Comparison of ENCODE assay signal across 1 cellular context in genomic region chr17:50094753-50095616, GRCh38.
TF ChIP-seq lines count a peak whose summit lies in the region.

Gene PDK2 (plus strand): TSS chr17:50095351. CDS start chr17:50095436, 85 bp downstream.

TF ChIP-seq in HEK293, 187 proteins besides CTCF, POLR2A, EP300 and RAD21 (continued from another document and continues in another):
- TF ChIP-seq ZNF585B (tag by site-specific recombination; IDR thresholded peaks at IDR 0.05) = no peak
- TF ChIP-seq ZNF629 (tag by site-specific recombination; IDR thresholded peaks at IDR 0.05) = peak; percentile 45; the same call in 1 of the 2 replicates
- TF ChIP-seq ZFP69B (tag by site-specific recombination; IDR thresholded peaks at IDR 0.05) = peak; percentile 92
- TF ChIP-seq ZNF121 (tag by site-specific recombination; IDR thresholded peaks at IDR 0.05) = no peak
- 0 out of 2 replicates have a peak, but pooled peaks have one; percentile 13 for TF ChIP-seq ZNF777 (tag by site-specific recombination; IDR thresholded peaks at IDR 0.05; ENCODE audit: borderline replicate concordance)
- TF ChIP-seq ZNF518A (tag by site-specific recombination; conservative IDR thresholded peaks at IDR 0.05; ENCODE audit: low read depth) = no peak
- peak; percentile 54 for TF ChIP-seq ZIC2 (tag by site-specific recombination; IDR thresholded peaks at IDR 0.05)
- peak; percentile 94 for TF ChIP-seq ZNF692 (tag by site-specific recombination; IDR thresholded peaks at IDR 0.05)
- no peak for TF ChIP-seq ZNF645 (tag by site-specific recombination; IDR thresholded peaks at IDR 0.05)
- TF ChIP-seq ZFHX2 (tag by site-specific recombination; conservative IDR thresholded peaks at IDR 0.05) = peak; percentile 90
- TF ChIP-seq ZNF561 (tag by site-specific recombination; IDR thresholded peaks at IDR 0.05; ENCODE audit: borderline replicate concordance) = 0 out of 2 replicates have a peak, but pooled peaks have one; percentile 60
- TF ChIP-seq KLF1 (tag by site-specific recombination; IDR thresholded peaks at IDR 0.05) = peak; percentile 73
- TF ChIP-seq ZSCAN23 (tag by site-specific recombination; IDR thresholded peaks at IDR 0.05) = peak; percentile 59; the same call in 1 of the 2 replicates
- TF ChIP-seq KLF9 (tag by site-specific recombination; IDR thresholded peaks at IDR 0.05; ENCODE audit: low read depth) = peak; percentile 58; the same call in 1 of the 2 replicates
- TF ChIP-seq ZBTB44 (tag by site-specific recombination; IDR thresholded peaks at IDR 0.05) = peak; percentile 16; the same call in 1 of the 2 replicates
- TF ChIP-seq TSHZ1 (tag by site-specific recombination; IDR thresholded peaks at IDR 0.05; ENCODE audit: borderline replicate concordance) = no peak
- peak; percentile 65; the same call in 1 of the 2 replicates for TF ChIP-seq SCRT1 (tag by site-specific recombination; IDR thresholded peaks at IDR 0.05; ENCODE audit: borderline replicate concordance)
- TF ChIP-seq ZNF10 (tag by site-specific recombination; IDR thresholded peaks at IDR 0.05) = peak; percentile 46; the same call in 1 of the 2 replicates
- peak; percentile 78 for TF ChIP-seq ZBTB48 (tag by site-specific recombination; IDR thresholded peaks at IDR 0.05)
- TF ChIP-seq KLF16 (tag by site-specific recombination; IDR thresholded peaks at IDR 0.05) = peak; percentile 95
- TF ChIP-seq ZBTB10 (tag by site-specific recombination; IDR thresholded peaks at IDR 0.05) = peak; percentile 98
- TF ChIP-seq ELK4 (IDR thresholded peaks at IDR 0.05; ENCODE audit: borderline replicate concordance, low read depth, low read length) = no peak
- TF ChIP-seq PBX3 (CRISPR knock-in tag; IDR thresholded peaks at IDR 0.05) = 0 out of 2 replicates have a peak, but pooled peaks have one; percentile 56
- peak; percentile 82 for TF ChIP-seq ZNF335 (tag by site-specific recombination; conservative IDR thresholded peaks at IDR 0.05)
- peak; percentile 86 for TF ChIP-seq WT1 (tag by site-specific recombination; IDR thresholded peaks at IDR 0.05)
- peak; percentile 78 for TF ChIP-seq ZNF449 (tag by site-specific recombination; IDR thresholded peaks at IDR 0.05)
- TF ChIP-seq SP2 (tag by site-specific recombination; IDR thresholded peaks at IDR 0.05) = peak; percentile 100
- TF ChIP-seq ZNF24 (tag by site-specific recombination; IDR thresholded peaks at IDR 0.05) = 0 out of 2 replicates have a peak, but pooled peaks have one; percentile 59
- TF ChIP-seq SP3 (tag by site-specific recombination; IDR thresholded peaks at IDR 0.05) = peak; percentile 99
- TF ChIP-seq ZNF548 (tag by site-specific recombination; IDR thresholded peaks at IDR 0.05) = no peak
- 0 out of 2 replicates have a peak, but pooled peaks have one; percentile 34 for TF ChIP-seq ZSCAN30 (tag by site-specific recombination; IDR thresholded peaks at IDR 0.05)
- peak; percentile 84 for TF ChIP-seq PATZ1 (tag by site-specific recombination; IDR thresholded peaks at IDR 0.05)
- no peak for TF ChIP-seq YY1 (tag by site-specific recombination; IDR thresholded peaks at IDR 0.05)
- TF ChIP-seq SP7 (tag by site-specific recombination; IDR thresholded peaks at IDR 0.05) = peak; percentile 74
